Comparison of ENCODE assay signal across 16 cellular contexts in the genomic region with DNA sequence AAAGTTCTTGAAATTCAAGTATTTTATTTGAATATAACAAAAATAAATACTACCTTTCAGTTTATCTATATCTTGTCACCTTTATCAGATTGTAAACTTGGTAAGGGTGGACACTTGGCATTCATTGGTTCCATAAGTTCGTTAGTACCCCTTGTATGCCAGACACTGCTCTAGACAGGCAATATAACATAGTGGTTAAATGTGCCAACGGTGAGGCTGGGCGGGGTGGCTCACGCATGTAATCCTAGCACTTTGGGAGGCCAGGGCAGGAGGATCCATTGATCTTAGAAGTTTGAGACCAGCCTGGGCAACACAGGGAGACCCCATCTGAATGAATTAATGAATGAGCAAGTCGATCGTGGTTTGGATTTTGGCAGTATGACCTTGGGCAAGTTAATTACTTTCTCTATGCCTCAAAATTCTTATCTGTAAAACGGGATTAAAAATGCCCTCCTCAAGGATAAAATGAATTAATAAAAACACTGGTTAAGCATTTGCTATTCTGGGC. TPM values are rescaled to one million over a fixed set of nuclear protein-coding genes. Genes with fewer than 3 reads are reported as not detected.
DNase-seq lines count a peak whose midpoint lies in the region; ATAC-seq and TF ChIP-seq lines count a peak whose summit lies in the region.
"Had no signal": no experiment of that assay in that cellular context is flagged by ENCODE, and none has a peak within 500 bp of the region (broad histone marks: within the 10 kb centered on the region; RNA-seq: fewer than 3 reads in every experiment).

No MANE protein-coding gene starts in this region.

- no peak for TF ChIP-seq POLR2A in ovary (IDR thresholded peaks at IDR 0.05)

- H3K36me3 ChIP-seq in subcutaneous abdominal adipose tissue (ENCODE audit: control insufficient read depth in 5 of 5, insufficient read depth in 5 of 5, low read length in 5 of 5) = peaks cover 10 to 28% (median 19%) of the 10 kb centered on the region in 5 donors
- no peaks in the 10 kb centered on the region for H3K36me3 ChIP-seq in ovary

- H3K27me3 ChIP-seq in subcutaneous abdominal adipose tissue (ENCODE audit: control insufficient read depth in 5 of 5, insufficient read depth in 4 of 5, low read length in 5 of 5) = no peaks in the 10 kb centered on the region
- H3K27me3 ChIP-seq in ovary = no peaks in the 10 kb centered on the region
- H3K27me3 ChIP-seq: SJCRH30, spleen had no signal

- 54 to 61% (median 55%) methylated on average over 7 of the region's 7 CpGs for WGBS in ovary, 3 donors

- H3K27me3 Mint-ChIP-seq in activated naive CD4-positive, alpha-beta T cell treated with anti-CD3 and anti-CD28 coated beads, Interleukin-2, amount 10 ng/mL, durations not matched to agents 7 days and 5 days = no peaks in the 10 kb centered on the region
- no peaks in the 10 kb centered on the region for H3K27me3 Mint-ChIP-seq in activated T-helper 2 cell treated with anti-CD3 and anti-CD28 coated beads, Interferon-gamma antibody, Interleukin-2, Interleukin-4, amounts not matched to agents 10 μg/mL and 5 μg/mL and 100 μg/mL, durations not matched to agents 14 hours and 24 hours and 36 hours (ENCODE audit: low read depth)
- H3K27me3 Mint-ChIP-seq in mesothelial cell of epicardium (ENCODE audit: low read depth) = no peaks in the 10 kb centered on the region

- DNase-seq in activated naive CD4-positive, alpha-beta T cell treated with anti-CD3 and anti-CD28 coated beads, Interleukin-2, amount 50 U/mL, for 72 hours (ENCODE audit: low spot score in 2 of 2) = no peak
- DNase-seq in activated naive CD4-positive, alpha-beta T cell treated with anti-CD3 and anti-CD28 coated beads, Interleukin-2, amount 10 ng/mL, durations not matched to agents 7 days and 5 days = no peak
- DNase-seq in activated T-helper 2 cell treated with anti-CD3 and anti-CD28 coated beads, Interferon-gamma antibody, Interleukin-2, Interleukin-4, amounts not matched to agents 10 μg/mL and 5 μg/mL and 100 μg/mL, durations not matched to agents 14 hours and 24 hours and 36 hours (ENCODE audit: low spot score) = no peak
- DNase-seq in mesothelial cell of epicardium (ENCODE audit: low spot score in 2 of 2, unreplicated experiment in 2 of 2) (no peak), ovary (no peak), NCI-H2029 (lab: John Stamatoyannopoulos, UW) (no peak), NCI-H2081 treated with DMSO at 0.1 percent for 48 hours (lab: John Stamatoyannopoulos, UW) (no peak)
- DNase-seq: activated CD4-positive, CD25-positive, alpha-beta regulatory T cell; activated effector memory CD4-positive, alpha-beta T cell treated with Interleukin-2 at 50 U/mL for 16 hours; EL; NCI-H1417; NCI-H748 treated with DMSO at 0.1 percent for 48 hours; SJCRH30; spleen had no signal

- CTCF ChIA-PET in activated naive CD4-positive, alpha-beta T cell treated with anti-CD3 and anti-CD28 coated beads, Interleukin-2, amount 10 ng/mL, durations not matched to agents 7 days and 5 days (lab: Charles Lee) = interaction anchor here (1.2 to 1.7 kb wide), 2 partner anchors 92 to 130 kb away, joined by 3 to 7 read pairs; a partner anchor contains a TSS

- TF ChIP-seq CTCF in mesothelial cell of epicardium (IDR thresholded peaks at IDR 0.05; ENCODE audit: unreplicated experiment) (no peak), ovary (IDR thresholded peaks at IDR 0.05) (no peak)

- no peaks in the 10 kb centered on the region for H3K9me3 Mint-ChIP-seq in activated naive CD4-positive, alpha-beta T cell treated with anti-CD3 and anti-CD28 coated beads, Interleukin-2, amount 50 U/mL, for 72 hours
- no peaks in the 10 kb centered on the region for H3K9me3 Mint-ChIP-seq in activated naive CD4-positive, alpha-beta T cell treated with anti-CD3 and anti-CD28 coated beads, Interleukin-2, amount 10 ng/mL, durations not matched to agents 7 days and 5 days
- no peaks in the 10 kb centered on the region for H3K9me3 Mint-ChIP-seq in activated T-helper 2 cell treated with anti-CD3 and anti-CD28 coated beads, Interferon-gamma antibody, Interleukin-2, Interleukin-4, amounts not matched to agents 10 μg/mL and 5 μg/mL and 100 μg/mL, durations not matched to agents 14 hours and 24 hours and 36 hours
- no peaks in the 10 kb centered on the region for H3K9me3 Mint-ChIP-seq in mesothelial cell of epicardium

- intact Hi-C loops in activated T-helper 2 cell treated with anti-CD3 and anti-CD28 coated beads, Interferon-gamma antibody, Interleukin-2, Interleukin-4, amounts not matched to agents 10 μg/mL and 5 μg/mL and 100 μg/mL, durations not matched to agents 14 hours and 24 hours and 36 hours (cut with micrococcal nuclease) = no loop called here
- intact Hi-C loops in ovary (cut with DNase I) = loop anchor here in 3 of 4 donors (10.0 kb wide), 4 partner anchors 45 to 125 kb away; a partner anchor contains a TSS

- H3K36me3 Mint-ChIP-seq in activated naive CD4-positive, alpha-beta T cell treated with anti-CD3 and anti-CD28 coated beads, Interleukin-2, amount 50 U/mL, for 72 hours = peaks cover 6 to 18% of the 10 kb centered on the region in 2 donors
- H3K36me3 Mint-ChIP-seq in activated naive CD4-positive, alpha-beta T cell treated with anti-CD3 and anti-CD28 coated beads, Interleukin-2, amount 10 ng/mL, durations not matched to agents 7 days and 5 days = peaks cover 24% of the 10 kb centered on the region
- H3K36me3 Mint-ChIP-seq in activated T-helper 2 cell treated with anti-CD3 and anti-CD28 coated beads, Interferon-gamma antibody, Interleukin-2, Interleukin-4, amounts not matched to agents 10 μg/mL and 5 μg/mL and 100 μg/mL, durations not matched to agents 14 hours and 24 hours and 36 hours (ENCODE audit: low read depth) = peaks cover 31% of the 10 kb centered on the region
- H3K36me3 Mint-ChIP-seq in mesothelial cell of epicardium = peaks cover 9% of the 10 kb centered on the region

- TF ChIP-seq EP300 in ovary (IDR thresholded peaks at IDR 0.05) = no peak

- H3K9me3 ChIP-seq in subcutaneous abdominal adipose tissue (ENCODE audit: control insufficient read depth in 5 of 5, low read length in 5 of 5) (no peaks in the 10 kb centered on the region), ovary (no peaks in the 10 kb centered on the region)
- H3K9me3 ChIP-seq: SJCRH30, spleen had no signal

- ATAC-seq in activated naive CD4-positive, alpha-beta T cell treated with anti-CD3 and anti-CD28 coated beads, Interleukin-2, amount 50 U/mL, for 72 hours = no peak

- peak overlapping the region; percentile 58 to 66 for H3K27ac Mint-ChIP-seq in activated naive CD4-positive, alpha-beta T cell treated with anti-CD3 and anti-CD28 coated beads, Interleukin-2, amount 50 U/mL, for 72 hours
- H3K27ac Mint-ChIP-seq in activated naive CD4-positive, alpha-beta T cell treated with anti-CD3 and anti-CD28 coated beads, Interleukin-2, amount 10 ng/mL, durations not matched to agents 7 days and 5 days = no peak overlapping the region
- H3K27ac Mint-ChIP-seq in activated T-helper 2 cell treated with anti-CD3 and anti-CD28 coated beads, Interferon-gamma antibody, Interleukin-2, Interleukin-4, amounts not matched to agents 10 μg/mL and 5 μg/mL and 100 μg/mL, durations not matched to agents 14 hours and 24 hours and 36 hours = peak overlapping the region; percentile 68
- peak overlapping the region; percentile 20 for H3K27ac Mint-ChIP-seq in mesothelial cell of epicardium

- peak overlapping the region; percentile 62 for H3K27ac ChIP-seq in subcutaneous abdominal adipose tissue (ENCODE audit: low read depth, low read length)
- H3K27ac ChIP-seq in ovary = peak overlapping the region in 1 of 2 donors; percentile 41
- H3K27ac ChIP-seq: SJCRH30 had no signal

- peaks cover 8% of the 10 kb centered on the region for H3K4me1 Mint-ChIP-seq in activated naive CD4-positive, alpha-beta T cell treated with anti-CD3 and anti-CD28 coated beads, Interleukin-2, amount 10 ng/mL, durations not matched to agents 7 days and 5 days
- peaks cover 24% of the 10 kb centered on the region for H3K4me1 Mint-ChIP-seq in activated T-helper 2 cell treated with anti-CD3 and anti-CD28 coated beads, Interferon-gamma antibody, Interleukin-2, Interleukin-4, amounts not matched to agents 10 μg/mL and 5 μg/mL and 100 μg/mL, durations not matched to agents 14 hours and 24 hours and 36 hours (ENCODE audit: low read depth)
- H3K4me1 Mint-ChIP-seq in mesothelial cell of epicardium = peaks cover 6% of the 10 kb centered on the region

- H3K4me3 ChIP-seq in subcutaneous abdominal adipose tissue (ENCODE audit: low read depth in 1 of 5, low read length in 5 of 5) (no peak overlapping the region), ovary (no peak overlapping the region)
- H3K4me3 ChIP-seq: coronary artery, SJCRH30, spleen had no signal

- H3K4me1 ChIP-seq in subcutaneous abdominal adipose tissue (ENCODE audit: control insufficient read depth in 5 of 5, insufficient read depth in 5 of 5, low read length in 5 of 5) (peaks cover 0 to 24% (median 22%) of the 10 kb centered on the region in 5 donors), ovary (ENCODE audit: insufficient read depth) (peaks cover 5% of the 10 kb centered on the region)
- H3K4me1 ChIP-seq: SJCRH30 had no signal

- H3K9ac ChIP-seq in subcutaneous abdominal adipose tissue (ENCODE audit: low read length in 5 of 5) = peak overlapping the region in 1 of 5 donors; percentile 32

- H3K4me3 Mint-ChIP-seq in activated naive CD4-positive, alpha-beta T cell treated with anti-CD3 and anti-CD28 coated beads, Interleukin-2, amount 10 ng/mL, durations not matched to agents 7 days and 5 days = no peak overlapping the region
- H3K4me3 Mint-ChIP-seq in activated T-helper 2 cell treated with anti-CD3 and anti-CD28 coated beads, Interferon-gamma antibody, Interleukin-2, Interleukin-4, amounts not matched to agents 10 μg/mL and 5 μg/mL and 100 μg/mL, durations not matched to agents 14 hours and 24 hours and 36 hours (ENCODE audit: low read depth) = no peak overlapping the region
- H3K4me3 Mint-ChIP-seq in mesothelial cell of epicardium = no peak overlapping the region

RNA-seq across cellular contexts. Expression of a gene that starts 26.3 kb away (rescaled TPM):
- 10 to 100 TPM in 1 of 2 donors, 1 to 10 TPM in 1; 4.4 to 47.1 TPM for total RNA-seq in activated naive CD4-positive, alpha-beta T cell treated with anti-CD3 and anti-CD28 coated beads, Interleukin-2, amount 50 U/mL, for 72 hours
- total RNA-seq in activated T-helper 2 cell treated with anti-CD3 and anti-CD28 coated beads, Interferon-gamma antibody, Interleukin-2, Interleukin-4, amounts not matched to agents 10 μg/mL and 5 μg/mL and 100 μg/mL, durations not matched to agents 14 hours and 24 hours and 36 hours = 19.0 and 20.4 TPM in 2 replicates
- total RNA-seq in mesothelial cell of epicardium (44.3 to 47.1 TPM (median 47.0 TPM) in 3 replicates), ovary (10 to 100 TPM in 3 of 7 donors, 1 to 10 TPM in 4; 1.9 to 22.6 (median 9.2) TPM)
- polyA plus RNA-seq in ovary = 1 to 10 TPM; 3.5 to 3.7 TPM

RNA-seq across cellular contexts. Expression of a gene that starts 43.6 kb away (rescaled TPM):
- total RNA-seq in activated naive CD4-positive, alpha-beta T cell treated with anti-CD3 and anti-CD28 coated beads, Interleukin-2, amount 50 U/mL, for 72 hours = 1 to 10 TPM; 2.0 to 4.2 TPM
- total RNA-seq in activated T-helper 2 cell treated with anti-CD3 and anti-CD28 coated beads, Interferon-gamma antibody, Interleukin-2, Interleukin-4, amounts not matched to agents 10 μg/mL and 5 μg/mL and 100 μg/mL, durations not matched to agents 14 hours and 24 hours and 36 hours = 10.7 and 11.0 TPM in 2 replicates
- total RNA-seq in mesothelial cell of epicardium = 78.1 to 80.4 TPM (median 80.4 TPM) in 3 replicates
- 100 to 1,000 TPM in 1 of 7 donors, 10 to 100 TPM in 6; 39.9 to 113 (median 56.8) TPM for total RNA-seq in ovary
- 10 to 100 TPM in 1 of 2 donors, not detected in 1; 54.1 TPM for polyA plus RNA-seq in ovary

RNA-seq across cellular contexts. Expression of a gene that starts 55.6 kb away (rescaled TPM):
- total RNA-seq in activated naive CD4-positive, alpha-beta T cell treated with anti-CD3 and anti-CD28 coated beads, Interleukin-2, amount 50 U/mL, for 72 hours = 100 to 1,000 TPM in 1 of 2 donors, 10 to 100 TPM in 1; 96.2 to 153 TPM
- 159 and 164 TPM in 2 replicates for total RNA-seq in activated T-helper 2 cell treated with anti-CD3 and anti-CD28 coated beads, Interferon-gamma antibody, Interleukin-2, Interleukin-4, amounts not matched to agents 10 μg/mL and 5 μg/mL and 100 μg/mL, durations not matched to agents 14 hours and 24 hours and 36 hours
- total RNA-seq in mesothelial cell of epicardium (117 to 121 TPM (median 119 TPM) in 3 replicates), ovary (100 to 1,000 TPM in 1 of 7 donors, 10 to 100 TPM in 6; 49.2 to 101 (median 92.6) TPM)
- 100 to 1,000 TPM in 1 of 2 donors, 10 to 100 TPM in 1; 40.2 to 109 TPM for polyA plus RNA-seq in ovary
